Comparison of ENCODE assay signal across 8 cellular contexts in the genomic region with DNA sequence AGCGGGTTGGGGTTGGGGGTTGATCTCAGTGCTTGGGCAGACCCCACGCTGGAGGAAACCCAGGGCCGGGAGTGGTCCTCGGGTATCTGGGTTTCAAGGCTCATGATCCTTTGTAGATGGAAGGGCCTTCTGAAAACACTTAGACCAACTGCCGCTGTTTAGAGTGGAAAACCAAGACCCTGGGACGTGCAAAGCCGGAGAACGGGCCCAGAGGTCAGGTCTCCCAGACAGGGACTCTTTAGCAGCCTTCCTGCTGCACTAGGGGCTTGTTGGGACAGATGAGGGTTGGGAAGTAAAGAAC. TPM values are rescaled to one million over a fixed set of nuclear protein-coding genes. Genes with fewer than 3 reads are reported as not detected.
DNase-seq lines count a peak whose midpoint lies in the region; ATAC-seq, FAIRE-seq and TF ChIP-seq lines count a peak whose summit lies in the region.

No MANE protein-coding gene starts in this region.

- H3K4me1 ChIP-seq in GM23338 (ENCODE audit: insufficient read depth) (no peaks in the 10 kb centered on the region; the same call in 1 of the 2 replicates), gastroesophageal sphincter (peaks cover 0 to 42% (median 18%) of the 10 kb centered on the region in 3 donors), small intestine (ENCODE audit: control insufficient read depth in 2 of 2, insufficient read depth in 1 of 2, low read depth in 1 of 2, low read length in 1 of 2) (peaks cover 2% of the 10 kb centered on the region in 2 donors)

- H3K36me3 ChIP-seq in GM23338 (ENCODE audit: insufficient read depth) (no peaks in the 10 kb centered on the region), gastroesophageal sphincter (peaks cover 0 to 18% of the 10 kb centered on the region in 2 donors), small intestine (ENCODE audit: control insufficient read depth in 2 of 2, insufficient read depth in 2 of 2, low read length in 2 of 2) (no peaks in the 10 kb centered on the region)

- TF ChIP-seq CTCF in GM23338 (conservative IDR thresholded peaks at IDR 0.05; ENCODE audit: low read depth in 2 of 2) (no peak), WI38 (IDR thresholded peaks at IDR 0.05; ENCODE audit: low read depth, low read length) (no peak), gastroesophageal sphincter (IDR thresholded peaks at IDR 0.05) (no peak)

- peaks cover 23% of the 10 kb centered on the region for H3K4me1 Mint-ChIP-seq in GM23338

- H2AFZ ChIP-seq in GM23338, result no peak overlapping the region

- H4K20me1 ChIP-seq in GM23338 (replicated peaks; ENCODE audit: insufficient read depth), result no peaks in the 10 kb centered on the region; the same call in 1 of the 2 replicates

- H3K27me3 ChIP-seq in GM23338 (ENCODE audit: insufficient read depth), result peaks cover 8% of the 10 kb centered on the region
- no peaks in the 10 kb centered on the region for H3K27me3 ChIP-seq in gastroesophageal sphincter
- no peaks in the 10 kb centered on the region for H3K27me3 ChIP-seq in small intestine (ENCODE audit: control insufficient read depth in 2 of 2, insufficient read depth in 2 of 2, low read length in 2 of 2)

- H3K36me3 Mint-ChIP-seq in GM23338 (ENCODE audit: low read depth), result peaks cover 10% of the 10 kb centered on the region; the same call in 1 of the 3 replicates

- peaks cover 22% of the 10 kb centered on the region for H3K27me3 Mint-ChIP-seq in GM23338 (ENCODE audit: insufficient read depth, low read depth, poor library complexity)

- H3K4me3 Mint-ChIP-seq in GM23338, result peak overlapping the region; percentile 84

- 94% methylated on average over 5 of the region's 8 CpGs; no CpG with 5 or more reads in 1 of the 2 donors for WGBS in gastroesophageal sphincter (ENCODE audit: low coverage in 1 of 2), 2 donors
- WGBS in small intestine, 3 donors, result 54 to 65% (median 64%) methylated on average over 8 of the region's 8 CpGs

- TF ChIP-seq POLR2A in gastroesophageal sphincter (IDR thresholded peaks at IDR 0.05), result no peak

- no peak overlapping the region for H3K27ac ChIP-seq in GM23338 (ENCODE audit: low read depth)
- peak overlapping the region in 3 of 4 donors; percentile 83 to 90 (median 85) for H3K27ac ChIP-seq in gastroesophageal sphincter
- peak overlapping the region; percentile 1 to 85 for H3K27ac ChIP-seq in small intestine (ENCODE audit: low read depth in 1 of 2, low read length in 1 of 2)

- H3K9me3 ChIP-seq in gastroesophageal sphincter (no peaks in the 10 kb centered on the region), small intestine (ENCODE audit: control insufficient read depth, low read depth) (no peaks in the 10 kb centered on the region)

- peak overlapping the region; percentile 17 for H3K4me2 ChIP-seq in GM23338

- H3K9me3 Mint-ChIP-seq in GM23338, result peaks cover 4% of the 10 kb centered on the region; the same call in 2 of the 3 replicates

- H3K9me2 ChIP-seq in GM23338 (ENCODE audit: insufficient read depth), result no peaks in the 10 kb centered on the region

- TF ChIP-seq EP300 in gastroesophageal sphincter (IDR thresholded peaks at IDR 0.05), result no peak

- ATAC-seq in GM23338 (peak; percentile 3; the same call in 2 of the 3 replicates), gastroesophageal sphincter (no peak)

- no peaks in the 10 kb centered on the region for H3K79me2 ChIP-seq in GM23338 (replicated peaks; ENCODE audit: insufficient read depth)

- no peak overlapping the region for H3K27ac Mint-ChIP-seq in GM23338

- no peak for DNase-seq in GM23338 (ENCODE audit: low spot score)
- no peak for DNase-seq in small intestine
- no peak for DNase-seq in iPS-NIHi11 (ENCODE audit: low spot score)
- DNase-seq in activated CD8-positive, alpha-beta memory T cell treated with anti-CD3 and anti-CD28 coated beads, Interleukin-2, amount 50 U/mL, for 48 hours, result no peak
- DNase-seq in germinal center (ENCODE audit: low spot score), result no peak
- DNase-seq in HTR-8/SVneo (ENCODE audit: insufficient read length, low spot score), result no peak

- H3K4me3 ChIP-seq in GM23338, result peak overlapping the region; percentile 52
- peak overlapping the region; percentile 69 for H3K4me3 ChIP-seq in WI38 (ENCODE audit: low read depth, low read length)
- peak overlapping the region; percentile 59 to 81 for H3K4me3 ChIP-seq in gastroesophageal sphincter
- H3K4me3 ChIP-seq in small intestine (ENCODE audit: low read depth in 1 of 2, low read length in 2 of 2), result peak overlapping the region; percentile 36 to 50

- FAIRE-seq in small intestine (lab: Jason Lieb, UNC) (no peak), HTR-8/SVneo (lab: Jason Lieb, UNC) (no peak)

- no peaks in the 10 kb centered on the region for H3F3A ChIP-seq in GM23338 (replicated peaks; ENCODE audit: low read depth)

TF ChIP-seq in GM23338, 12 proteins besides CTCF, POLR2A, EP300 and RAD21:
- TF ChIP-seq EZH2phosphoT487 (IDR thresholded peaks at IDR 0.05; ENCODE audit: unreplicated experiment), result no peak
- peak; percentile 1; the same call in 1 of the 2 replicates for TF ChIP-seq POLR2AphosphoS5 (IDR thresholded peaks at IDR 0.05; ENCODE audit: low read depth)
TF ChIP-seq in GM23338: peak in this region for 1.

RNA-seq across cellular contexts. Expression of gene AIP, which starts 0.6 kb away (rescaled TPM):
- 22.1 and 29.1 TPM in 2 replicates for total RNA-seq in GM23338 (2014; rRNA removed; shearing (Covaris generic))
- polyA plus RNA-seq in GM23338 (2016; fragmentation: Nextera tagmentation; extraction: Ambion mirVana) (32.1 and 33.3 TPM in 2 replicates), small intestine (100 to 1,000 TPM in 1 of 3 donors, 10 to 100 TPM in 2; 67.1 to 102 (median 92.1) TPM)
- total RNA-seq in gastroesophageal sphincter, result 10 to 100 TPM; 65.4 to 87.5 (median 78.1) TPM

RNA-seq across cellular contexts. Expression of gene TMEM134, which starts 14.4 kb away (rescaled TPM):
- total RNA-seq in GM23338 (2014; rRNA removed; shearing (Covaris generic)), result 61.4 and 101 TPM in 2 replicates
- 64.7 and 69.2 TPM in 2 replicates for polyA plus RNA-seq in GM23338 (2016; fragmentation: Nextera tagmentation; extraction: Ambion mirVana)
- total RNA-seq in gastroesophageal sphincter, result 10 to 100 TPM; 22.2 to 35.2 (median 32.5) TPM
- polyA plus RNA-seq in small intestine, result 100 to 1,000 TPM in 1 of 3 donors, 10 to 100 TPM in 2; 70.7 to 119 (median 71.7) TPM

RNA-seq across cellular contexts. Expression of gene PITPNM1, which starts 21.7 kb away (rescaled TPM):
- total RNA-seq in GM23338 (2014; rRNA removed; shearing (Covaris generic)), result 46.8 and 57.1 TPM in 2 replicates
- polyA plus RNA-seq in GM23338 (2016; fragmentation: Nextera tagmentation; extraction: Ambion mirVana) (8.7 and 9.1 TPM in 2 replicates), small intestine (10 to 100 TPM; 31.2 to 38.0 (median 33.8) TPM)
- 10 to 100 TPM in 3 of 4 donors, 1 to 10 TPM in 1; 9.5 to 18.7 (median 15.4) TPM for total RNA-seq in gastroesophageal sphincter

RNA-seq across cellular contexts. Expression of gene CDK2AP2, which starts 24.5 kb away (rescaled TPM):
- 39.8 and 48.6 TPM in 2 replicates for total RNA-seq in GM23338 (2014; rRNA removed; shearing (Covaris generic))
- polyA plus RNA-seq in GM23338 (2016; fragmentation: Nextera tagmentation; extraction: Ambion mirVana), result 120 and 128 TPM in 2 replicates
- 10 to 100 TPM; 29.1 to 69.3 (median 53.9) TPM for total RNA-seq in gastroesophageal sphincter
- polyA plus RNA-seq in small intestine, result 100 to 1,000 TPM in 2 of 3 donors, 10 to 100 TPM in 1; 87.8 to 108 (median 107) TPM

RNA-seq across cellular contexts. Expression of gene CABP4, which starts 28.3 kb away (rescaled TPM):
- 0.28 TPM in 1 of 2 replicates, not detected in the other for total RNA-seq in GM23338 (2014; rRNA removed; shearing (Covaris generic))
- not detected in 2 replicates for polyA plus RNA-seq in GM23338 (2016; fragmentation: Nextera tagmentation; extraction: Ambion mirVana)
- 1 to 10 TPM in 1 of 4 donors, under 1 TPM in 3; 0.13 to 2.4 (median 0.77) TPM for total RNA-seq in gastroesophageal sphincter
- 1 to 10 TPM in 1 of 3 donors, under 1 TPM in 1, not detected in 1; 0.27 to 1.1 TPM for polyA plus RNA-seq in small intestine
